30 cellular contexts compared by ENCODE assay signal in the genomic region with DNA sequence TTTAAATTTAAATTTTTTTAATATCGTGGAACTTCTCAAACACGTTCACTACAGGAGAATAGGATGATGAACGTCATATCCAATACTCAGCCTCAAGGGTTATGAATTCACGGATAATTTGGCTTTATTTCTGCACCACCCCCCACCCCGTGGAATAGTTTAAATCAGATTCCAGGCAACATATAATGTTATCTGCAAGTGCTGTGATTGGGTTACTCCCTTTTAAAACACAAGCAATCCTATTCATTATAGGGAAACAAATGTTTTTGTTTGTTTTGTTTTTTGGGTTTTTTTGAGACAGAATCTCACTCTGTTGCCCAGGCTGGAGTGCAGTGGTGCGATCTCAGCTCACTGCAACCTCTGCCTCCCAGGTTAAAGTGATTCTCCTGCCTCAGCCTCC.
"Had no signal": no experiment of that assay in that cellular context is flagged by ENCODE, and none has a peak within 500 bp of the region (broad histone marks: within the 10 kb centered on the region; RNA-seq: fewer than 3 reads in every experiment).

No MANE protein-coding gene starts in this region.

- ATAC-seq: activated CD4-positive, CD25-positive, alpha-beta regulatory T cell treated with anti-CD3 and anti-CD28 coated beads, Interleukin-2, amount 50 U/mL, for 24 hours; activated naive CD4-positive, alpha-beta T cell treated with anti-CD3 and anti-CD28 coated beads, Interleukin-2, amount 50 U/mL, for 72 hours; activated T-cell treated with anti-CD3 and anti-CD28 coated beads, Interleukin-2, amount 50 U/mL, for 72 hours had no signal

- H3K27ac ChIP-seq: ascending aorta, cardiac muscle cell, coronary artery, dorsolateral prefrontal cortex, WERI-Rb-1 had no signal

- H3K4me3 ChIP-seq: ascending aorta, breast epithelium, cardiac muscle cell, coronary artery, dorsolateral prefrontal cortex had no signal

- H3K4me3 Mint-ChIP-seq: activated CD8-positive, alpha-beta T cell treated with anti-CD3 and anti-CD28 coated beads for 36 hours; activated naive CD4-positive, alpha-beta T cell treated with anti-CD3 and anti-CD28 coated beads, Interleukin-2, amount 10 ng/mL, durations not matched to agents 7 days and 5 days; activated T-cell treated with anti-CD3 and anti-CD28 coated beads, Interleukin-2, amount 50 U/mL, for 24 hours; brain; endodermal cell; T-cell had no signal

- H3K36me3 Mint-ChIP-seq: activated naive CD4-positive, alpha-beta T cell treated with anti-CD3 and anti-CD28 coated beads, Interleukin-2, amount 10 ng/mL, durations not matched to agents 7 days and 5 days; brain; T-cell had no signal

- DNase-seq: activated B cell treated with CpG ODN at 0.5 μM for 24 hours; activated CD4-positive, alpha-beta T cell treated with anti-CD3 and anti-CD28 coated beads for 48 hours; activated CD4-positive, alpha-beta T cell treated with anti-CD3 and anti-CD28 coated beads, Interleukin-2, amount 50 U/mL, for 48 hours; activated CD8-positive, alpha-beta memory T cell treated with anti-CD3 and anti-CD28 coated beads, Interleukin-2, amount 50 U/mL, for 48 hours; activated gamma-delta T cell; activated naive CD4-positive, alpha-beta T cell; activated T-cell treated with anti-CD3 and anti-CD28 coated beads for 4 hours; activated T-cell treated with anti-CD3 and anti-CD28 coated beads, Interleukin-2, amount 50 U/mL, for 24 hours; activated T-cell treated with anti-CD3 and anti-CD28 coated beads, Interleukin-2, amount 50 U/mL, for 72 hours; cerebellar nuclear complex; dorsolateral prefrontal cortex; effector memory CD4-positive, alpha-beta T cell; head of caudate nucleus; T1000; WERI-Rb-1 had no signal

- H3K27ac Mint-ChIP-seq: activated naive CD4-positive, alpha-beta T cell treated with anti-CD3 and anti-CD28 coated beads, Interleukin-2, amount 50 U/mL, for 72 hours; activated T-cell treated with anti-CD3 and anti-CD28 coated beads, Interleukin-2, amount 50 U/mL, for 24 hours; endodermal cell had no signal

- H3K27me3 Mint-ChIP-seq: activated B cell treated with CpG ODN at 0.5 μM for 24 hours; activated naive CD8-positive, alpha-beta T cell treated with anti-CD3 and anti-CD28 coated beads, Interleukin-2, amount 10 ng/mL, durations not matched to agents 7 days and 5 days; dendritic cell treated with granulocyte-macrophage colony-stimulating factor and Interleukin-4, amounts not matched to agents 40 ng/mL and 50 ng/mL, for 4 days had no signal

- H3K27me3 ChIP-seq: ascending aorta, breast epithelium, dorsolateral prefrontal cortex had no signal

- H3K9me3 ChIP-seq: ascending aorta, breast epithelium had no signal

- H3K4me1 ChIP-seq: ascending aorta, breast epithelium had no signal

- H3K9me3 Mint-ChIP-seq: activated B cell treated with CpG ODN at 0.5 μM for 24 hours; activated CD8-positive, alpha-beta T cell treated with anti-CD3 and anti-CD28 coated beads for 36 hours; activated naive CD4-positive, alpha-beta T cell treated with anti-CD3 and anti-CD28 coated beads, Interleukin-2, amount 10 ng/mL, durations not matched to agents 7 days and 5 days; activated naive CD4-positive, alpha-beta T cell treated with anti-CD3 and anti-CD28 coated beads, Interleukin-2, amount 50 U/mL, for 72 hours; activated naive CD8-positive, alpha-beta T cell treated with anti-CD3 and anti-CD28 coated beads, Interleukin-2, amount 10 ng/mL, durations not matched to agents 7 days and 5 days; activated T-cell treated with anti-CD3 and anti-CD28 coated beads, Interleukin-2, amount 50 U/mL, for 24 hours; activated T-cell treated with anti-CD3 and anti-CD28 coated beads, Interleukin-2, amount 50 U/mL, for 72 hours; brain; dendritic cell treated with granulocyte-macrophage colony-stimulating factor and Interleukin-4, amounts not matched to agents 40 ng/mL and 50 ng/mL, for 4 days; endodermal cell; T-cell; T-helper 1 cell treated with Interleukin-12 subunit alpha and Interleukin-12 subunit beta and Interleukin-4 antibody, amounts not matched to agents 30 μg/mL and 1 μg/mL, for 36 hours; T-helper 2 cell treated with Interferon-gamma antibody and Interleukin-4, amounts not matched to agents 5 μg/mL and 100 μg/mL, for 36 hours had no signal

- H3K36me3 ChIP-seq: ascending aorta, breast epithelium, cardiac muscle cell, WERI-Rb-1 had no signal
